In the genomic region with DNA sequence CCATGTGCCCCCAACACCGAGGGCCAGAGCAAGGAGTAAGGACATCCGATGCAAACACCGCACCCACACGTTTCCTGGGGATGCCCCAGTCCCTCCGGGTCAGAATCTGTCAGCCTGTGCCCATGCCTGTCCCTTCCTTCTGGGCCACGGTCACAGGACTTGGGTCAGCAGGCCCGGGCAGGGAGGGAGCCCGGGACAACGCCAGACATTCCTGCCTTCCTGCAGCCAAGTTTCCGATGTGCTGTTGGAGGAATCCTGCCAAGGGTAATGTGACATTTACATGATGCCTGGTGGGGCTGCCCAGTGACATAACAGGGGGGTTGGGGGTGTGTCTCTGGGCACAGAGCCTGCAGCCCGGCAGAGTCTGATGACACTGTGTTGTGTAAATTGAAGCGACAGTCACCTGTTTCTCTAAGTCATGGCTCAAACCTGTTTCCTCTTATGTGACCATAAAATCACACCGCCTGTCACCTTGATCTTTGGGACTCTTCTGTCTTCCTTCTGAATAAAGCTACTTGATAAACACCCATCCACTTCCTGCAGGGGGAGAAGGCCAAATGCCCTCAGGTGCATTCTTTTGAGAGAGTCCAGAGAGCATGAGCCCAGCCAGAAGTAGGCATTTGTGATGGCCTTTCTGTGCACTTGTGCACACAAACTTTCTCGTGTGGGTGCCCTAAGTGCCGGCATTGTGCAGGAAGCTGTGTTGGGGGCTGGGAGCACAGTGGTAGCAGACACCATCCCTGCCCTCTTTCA, we compare ENCODE assay signal across 11 cellular contexts.
DNase-seq lines count a peak whose midpoint lies in the region; TF ChIP-seq lines count a peak whose summit lies in the region.
"Had no signal": no experiment of that assay in that cellular context is flagged by ENCODE, and none has a peak within 500 bp of the region (broad histone marks: within the 10 kb centered on the region; RNA-seq: fewer than 3 reads in every experiment).

No MANE protein-coding gene starts in this region.

- H3K9ac ChIP-seq in liver (ENCODE audit: low read depth in 1 of 2, low read length in 2 of 2), result peak overlapping the region in 1 of 2 donors; percentile 21

- H3K27ac ChIP-seq in liver (ENCODE audit: low read depth in 1 of 2, low read length in 2 of 2), result peak overlapping the region; percentile 58 to 81

- peaks cover 15 to 31% (median 26%) of the 10 kb centered on the region in 4 donors for H3K4me1 ChIP-seq in liver (ENCODE audit: control insufficient read depth in 4 of 4, insufficient read depth in 4 of 4, low read length in 3 of 4)

- TF ChIP-seq CTCF in liver (IDR thresholded peaks at IDR 0.05; ENCODE audit: low read depth, low read length, missing input control), result no peak
- no peak for TF ChIP-seq CTCF in type B pancreatic cell (conservative IDR thresholded peaks at IDR 0.05)

- peak; percentile 59 to 67 for TF ChIP-seq RAD21 in liver (IDR thresholded peaks at IDR 0.05)

- H3K4me1 Mint-ChIP-seq in type B pancreatic cell (ENCODE audit: unreplicated experiment), result peaks cover 36% of the 10 kb centered on the region

- no peaks in the 10 kb centered on the region for H3K27me3 Mint-ChIP-seq in type B pancreatic cell

- H3K27me3 ChIP-seq in liver (ENCODE audit: control insufficient read depth in 4 of 4, insufficient read depth in 4 of 4, low read length in 3 of 4), result no peaks in the 10 kb centered on the region

- DNase-seq in NCI-H2196 treated with DMSO at 0.1 percent for 48 hours (lab: John Stamatoyannopoulos, UW; ENCODE audit: unreplicated experiment) (peak; percentile 25), NCI-H2196 (lab: John Stamatoyannopoulos, UW; ENCODE audit: unreplicated experiment) (no peak), astrocyte of the hippocampus (ENCODE audit: low read depth, low spot score) (peak; percentile 41), type B pancreatic cell (ENCODE audit: extremely low spot score, unreplicated experiment) (no peak), activated T-cell treated with anti-CD3 and anti-CD28 coated beads for 4 hours (no peak)
- DNase-seq in effector CD4-positive, alpha-beta T cell, result no peak
- DNase-seq in activated CD4-positive, CD25-positive, alpha-beta regulatory T cell treated with anti-CD3 and anti-CD28 coated beads, Interleukin-2, amount 50 U/mL, for 72 hours, result no peak
- DNase-seq: activated CD4-positive, alpha-beta T cell treated with anti-CD3 and anti-CD28 coated beads for 1 hour; foreskin fibroblast; nephron progenitor cell had no signal

- H3K27ac Mint-ChIP-seq in type B pancreatic cell, result peak overlapping the region; percentile 73
- H3K27ac Mint-ChIP-seq: nephron progenitor cell had no signal

- no peaks in the 10 kb centered on the region for H3K9me3 ChIP-seq in liver (ENCODE audit: control insufficient read depth in 4 of 4, low read length in 3 of 4)

- no peaks in the 10 kb centered on the region for H3K36me3 ChIP-seq in liver (ENCODE audit: control insufficient read depth in 4 of 4, insufficient read depth in 3 of 4, low read depth in 1 of 4, low read length in 3 of 4)

- H3K4me3 ChIP-seq in liver (ENCODE audit: low read depth in 1 of 3, low read length in 3 of 3), result no peak overlapping the region

- WGBS in liver, result 18% methylated on average over 15 of the region's 15 CpGs

- H3K36me3 Mint-ChIP-seq in type B pancreatic cell, result no peaks in the 10 kb centered on the region

- H3K4me3 Mint-ChIP-seq in type B pancreatic cell, result no peak overlapping the region
- H3K4me3 Mint-ChIP-seq: nephron progenitor cell had no signal

- H3K9me3 Mint-ChIP-seq in type B pancreatic cell, result no peaks in the 10 kb centered on the region
- H3K9me3 Mint-ChIP-seq: nephron progenitor cell had no signal

TF ChIP-seq in liver, 16 proteins besides CTCF, POLR2A, EP300 and RAD21:
- TF ChIP-seq YY1 (IDR thresholded peaks at IDR 0.05) (peak; percentile 49), NR2F2 (IDR thresholded peaks at IDR 0.05) (peak; percentile 74), RXRA (IDR thresholded peaks at IDR 0.05) (peak; percentile 86 to 91), HNF4G (IDR thresholded peaks at IDR 0.05) (peak; percentile 22), FOXA1 (IDR thresholded peaks at IDR 0.05) (no peak), EGR1 (IDR thresholded peaks at IDR 0.05; ENCODE audit: low read depth in 2 of 2) (peak; percentile 30 to 83), TAF1 (conservative IDR thresholded peaks at IDR 0.05) (no peak), HNF4A (conservative IDR thresholded peaks at IDR 0.05) (peak; percentile 65 to 77), GABPA (IDR thresholded peaks at IDR 0.05 in 1 of 2, conservative IDR thresholded peaks at IDR 0.05 in 1 of 2) (peak in 1 of 2 donors; percentile 32), FOXA2 (IDR thresholded peaks at IDR 0.05) (peak; percentile 64), SP1 (IDR thresholded peaks at IDR 0.05) (peak; percentile 87), JUND (IDR thresholded peaks at IDR 0.05) (peak; percentile 37 to 86)
- TF ChIP-seq, protein P1, sequence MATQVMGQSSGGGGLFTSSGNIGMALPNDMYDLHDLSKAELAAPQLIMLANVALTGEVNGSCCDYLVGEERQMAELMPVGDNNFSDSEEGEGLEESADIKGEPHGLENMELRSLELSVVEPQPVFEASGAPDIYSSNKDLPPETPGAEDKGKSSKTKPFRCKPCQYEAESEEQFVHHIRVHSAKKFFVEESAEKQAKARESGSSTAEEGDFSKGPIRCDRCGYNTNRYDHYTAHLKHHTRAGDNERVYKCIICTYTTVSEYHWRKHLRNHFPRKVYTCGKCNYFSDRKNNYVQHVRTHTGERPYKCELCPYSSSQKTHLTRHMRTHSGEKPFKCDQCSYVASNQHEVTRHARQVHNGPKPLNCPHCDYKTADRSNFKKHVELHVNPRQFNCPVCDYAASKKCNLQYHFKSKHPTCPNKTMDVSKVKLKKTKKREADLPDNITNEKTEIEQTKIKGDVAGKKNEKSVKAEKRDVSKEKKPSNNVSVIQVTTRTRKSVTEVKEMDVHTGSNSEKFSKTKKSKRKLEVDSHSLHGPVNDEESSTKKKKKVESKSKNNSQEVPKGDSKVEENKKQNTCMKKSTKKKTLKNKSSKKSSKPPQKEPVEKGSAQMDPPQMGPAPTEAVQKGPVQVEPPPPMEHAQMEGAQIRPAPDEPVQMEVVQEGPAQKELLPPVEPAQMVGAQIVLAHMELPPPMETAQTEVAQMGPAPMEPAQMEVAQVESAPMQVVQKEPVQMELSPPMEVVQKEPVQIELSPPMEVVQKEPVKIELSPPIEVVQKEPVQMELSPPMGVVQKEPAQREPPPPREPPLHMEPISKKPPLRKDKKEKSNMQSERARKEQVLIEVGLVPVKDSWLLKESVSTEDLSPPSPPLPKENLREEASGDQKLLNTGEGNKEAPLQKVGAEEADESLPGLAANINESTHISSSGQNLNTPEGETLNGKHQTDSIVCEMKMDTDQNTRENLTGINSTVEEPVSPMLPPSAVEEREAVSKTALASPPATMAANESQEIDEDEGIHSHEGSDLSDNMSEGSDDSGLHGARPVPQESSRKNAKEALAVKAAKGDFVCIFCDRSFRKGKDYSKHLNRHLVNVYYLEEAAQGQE (IDR thresholded peaks at IDR 0.05), result peak; percentile 32
- TF ChIP-seq, protein P2, sequence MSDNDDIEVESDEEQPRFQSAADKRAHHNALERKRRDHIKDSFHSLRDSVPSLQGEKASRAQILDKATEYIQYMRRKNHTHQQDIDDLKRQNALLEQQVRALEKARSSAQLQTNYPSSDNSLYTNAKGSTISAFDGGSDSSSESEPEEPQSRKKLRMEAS (IDR thresholded peaks at IDR 0.05), result peak; percentile 80
- TF ChIP-seq, protein P3, sequence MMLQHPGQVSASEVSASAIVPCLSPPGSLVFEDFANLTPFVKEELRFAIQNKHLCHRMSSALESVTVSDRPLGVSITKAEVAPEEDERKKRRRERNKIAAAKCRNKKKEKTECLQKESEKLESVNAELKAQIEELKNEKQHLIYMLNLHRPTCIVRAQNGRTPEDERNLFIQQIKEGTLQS (IDR thresholded peaks at IDR 0.05), result peak; percentile 33
- TF ChIP-seq, protein P4, sequence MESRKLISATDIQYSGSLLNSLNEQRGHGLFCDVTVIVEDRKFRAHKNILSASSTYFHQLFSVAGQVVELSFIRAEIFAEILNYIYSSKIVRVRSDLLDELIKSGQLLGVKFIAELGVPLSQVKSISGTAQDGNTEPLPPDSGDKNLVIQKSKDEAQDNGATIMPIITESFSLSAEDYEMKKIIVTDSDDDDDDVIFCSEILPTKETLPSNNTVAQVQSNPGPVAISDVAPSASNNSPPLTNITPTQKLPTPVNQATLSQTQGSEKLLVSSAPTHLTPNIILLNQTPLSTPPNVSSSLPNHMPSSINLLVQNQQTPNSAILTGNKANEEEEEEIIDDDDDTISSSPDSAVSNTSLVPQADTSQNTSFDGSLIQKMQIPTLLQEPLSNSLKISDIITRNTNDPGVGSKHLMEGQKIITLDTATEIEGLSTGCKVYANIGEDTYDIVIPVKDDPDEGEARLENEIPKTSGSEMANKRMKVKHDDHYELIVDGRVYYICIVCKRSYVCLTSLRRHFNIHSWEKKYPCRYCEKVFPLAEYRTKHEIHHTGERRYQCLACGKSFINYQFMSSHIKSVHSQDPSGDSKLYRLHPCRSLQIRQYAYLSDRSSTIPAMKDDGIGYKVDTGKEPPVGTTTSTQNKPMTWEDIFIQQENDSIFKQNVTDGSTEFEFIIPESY (IDR thresholded peaks at IDR 0.05), result peak; percentile 84

Comparison
In these comparisons a context has a peak if more than half of its experiments do, and no peak if none do; other contexts are left out.
1. DNase-seq: peak in NCI-H2196 treated with DMSO at 0.1 percent for 48 hours (single experiment) and astrocyte of the hippocampus (single experiment); none in NCI-H2196 (single experiment), type B pancreatic cell (single experiment), effector CD4-positive, alpha-beta T cell (single experiment), activated T-cell treated with anti-CD3 and anti-CD28 coated beads for 4 hours (single experiment) and activated CD4-positive, CD25-positive, alpha-beta regulatory T cell treated with anti-CD3 and anti-CD28 coated beads, Interleukin-2, amount 50 U/mL, for 72 hours (single experiment).